In the genomic region with DNA sequence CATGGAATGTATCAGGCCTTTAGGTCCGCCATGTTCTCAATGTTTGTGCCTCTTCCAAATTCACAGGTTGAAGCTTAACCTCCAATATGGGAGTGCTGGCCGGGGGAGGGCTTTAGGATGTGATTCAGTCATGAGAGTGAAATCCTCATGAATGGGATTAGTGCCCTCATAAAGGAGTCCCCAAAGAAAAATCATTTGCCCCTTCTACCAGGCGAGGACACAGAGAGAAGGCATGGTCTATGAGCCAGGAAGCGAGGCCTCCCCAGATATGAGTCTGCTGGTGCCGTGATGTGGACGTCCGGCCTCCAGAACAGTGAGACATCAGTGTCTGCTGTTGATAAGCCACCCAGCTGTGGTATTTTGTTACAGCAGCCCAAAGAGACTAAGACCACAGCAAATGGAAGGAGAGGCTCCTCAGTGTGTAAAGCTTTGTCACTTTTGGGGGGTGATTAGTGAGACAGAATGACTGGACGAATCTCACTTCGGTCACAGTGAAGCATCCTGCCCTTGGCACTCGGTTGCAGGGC, we compare ENCODE assay signal across 21 cellular contexts.
"Had no signal": no experiment of that assay in that cellular context is flagged by ENCODE, and none has a peak within 500 bp of the region (broad histone marks: within the 10 kb centered on the region; RNA-seq: fewer than 3 reads in every experiment).

No MANE protein-coding gene starts in this region.

- ATAC-seq: heart left ventricle; left lobe of liver; mucosa of descending colon; naive thymus-derived CD8-positive, alpha-beta T cell; psoas muscle had no signal

- H3K36me3 ChIP-seq: heart left ventricle, neutrophil, sigmoid colon, stomach, thoracic aorta, transverse colon had no signal

- H3K4me3 ChIP-seq: heart left ventricle, mucosa of descending colon, psoas muscle, sigmoid colon, skin epidermis, stomach, thoracic aorta, transverse colon had no signal

- H3K27ac Mint-ChIP-seq: naive thymus-derived CD8-positive, alpha-beta T cell had no signal

- H3K27ac ChIP-seq: heart left ventricle, neutrophil, psoas muscle, sigmoid colon, stomach, thoracic aorta, transverse colon had no signal

- H3K4me1 ChIP-seq: transverse colon had no signal

- H3K27me3 Mint-ChIP-seq: naive thymus-derived CD8-positive, alpha-beta T cell had no signal

- H3K36me3 Mint-ChIP-seq: naive thymus-derived CD8-positive, alpha-beta T cell had no signal

- H3K27me3 ChIP-seq: heart left ventricle, neutrophil, sigmoid colon, stomach, transverse colon had no signal

- H3K4me3 Mint-ChIP-seq: naive thymus-derived CD8-positive, alpha-beta T cell had no signal

- H3K9me3 ChIP-seq: mucosa of descending colon, neutrophil, psoas muscle, sigmoid colon, stomach, thoracic aorta, transverse colon had no signal

- DNase-seq: dermis blood vessel endothelial cell; foreskin melanocyte; heart left ventricle; hypothalamus; kidney glomerular epithelial cell; mammary epithelial cell; mucosa of descending colon; naive thymus-derived CD8-positive, alpha-beta T cell; psoas muscle; retina; sigmoid colon; stimulated activated CD4-positive, alpha-beta T cell treated with anti-CD3 and anti-CD28 coated beads, Interleukin-2, amount 100 ng/mL, for 24 hours; stimulated activated CD4-positive, alpha-beta T cell treated with anti-CD3 and anti-CD28 coated beads, Interleukin-4, amount 100 ng/mL, for 4 hours; stimulated activated naive CD4-positive, alpha-beta T cell; stomach; substantia nigra; transverse colon had no signal
